ENCODE assay signal across 1 cellular context in genomic region chr3:45969152-45969551, GRCh38.
TF ChIP-seq lines count a peak whose summit lies in the region.

No MANE protein-coding gene starts in this region.

TF ChIP-seq in IMR-90, 13 proteins besides CTCF, POLR2A, EP300 and RAD21:
- TF ChIP-seq USF2 (IDR thresholded peaks at IDR 0.05; ENCODE audit: low read depth, low read length), result no peak
- TF ChIP-seq BHLHE40 (IDR thresholded peaks at IDR 0.05; ENCODE audit: low read depth, low read length), result no peak
- TF ChIP-seq SMC3 (IDR thresholded peaks at IDR 0.05; ENCODE audit: low read depth, low read length), result no peak
- TF ChIP-seq RFX5 (IDR thresholded peaks at IDR 0.05; ENCODE audit: low read depth, low read length), result no peak
- TF ChIP-seq MAZ (IDR thresholded peaks at IDR 0.05; ENCODE audit: borderline replicate concordance, low read depth, low read length), result no peak
- no peak for TF ChIP-seq MAFK (IDR thresholded peaks at IDR 0.05; ENCODE audit: low read depth, low read length)
- no peak for TF ChIP-seq NFE2L2 (IDR thresholded peaks at IDR 0.05; ENCODE audit: low read depth, low read length)
- TF ChIP-seq MXI1 (IDR thresholded peaks at IDR 0.05; ENCODE audit: borderline replicate concordance, low read depth, low read length), result no peak
- TF ChIP-seq CHD1 (IDR thresholded peaks at IDR 0.05; ENCODE audit: low read depth, low read length), result no peak
- no peak for TF ChIP-seq FOS (IDR thresholded peaks at IDR 0.05; ENCODE audit: low read depth, low read length)
- TF ChIP-seq CEBPB (IDR thresholded peaks at IDR 0.05; ENCODE audit: low read depth, low read length), result no peak
- no peak for TF ChIP-seq ELK1 (IDR thresholded peaks at IDR 0.05; ENCODE audit: borderline replicate concordance, low read depth, low read length)
- TF ChIP-seq RCOR1 (IDR thresholded peaks at IDR 0.05; ENCODE audit: insufficient replicate concordance, low read length), result no peak
